Comparison of ENCODE assay signal across 9 cellular contexts in the genomic region with DNA sequence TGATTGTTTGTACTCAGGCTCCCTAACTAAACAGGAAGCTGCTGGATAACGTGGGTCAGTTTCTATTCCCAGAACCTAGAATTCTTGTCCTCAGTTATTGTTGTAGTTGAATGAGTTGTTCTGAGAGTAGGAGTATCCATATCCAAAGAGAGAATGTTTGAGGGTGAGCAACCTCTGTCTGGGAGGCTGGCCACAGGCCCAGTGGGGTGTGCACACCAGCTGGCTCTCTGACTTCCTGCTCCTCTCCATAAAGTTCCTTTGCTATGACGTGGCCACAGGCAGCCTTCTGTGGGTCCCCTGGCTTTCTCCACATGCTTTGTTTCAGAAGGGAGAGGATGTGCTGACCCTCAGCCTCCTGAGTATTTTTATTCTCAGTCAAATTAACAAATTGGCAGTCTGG. TPM values are rescaled to one million over a fixed set of nuclear protein-coding genes. Genes with fewer than 3 reads are reported as not detected.
DNase-seq lines count a peak whose midpoint lies in the region; ATAC-seq and TF ChIP-seq lines count a peak whose summit lies in the region.
"Had no signal": no experiment of that assay in that cellular context is flagged by ENCODE, and none has a peak within 500 bp of the region (broad histone marks: within the 10 kb centered on the region; RNA-seq: fewer than 3 reads in every experiment).

No MANE protein-coding gene starts in this region.

- H3K4me3 ChIP-seq in epithelial cell of proximal tubule (ENCODE audit: low read depth, low read length), result no peak overlapping the region

- H3K27me3 Mint-ChIP-seq in nephron (ENCODE audit: low read depth), result no peaks in the 10 kb centered on the region

- peak; percentile 81 for DNase-seq in DMS 273 (lab: John Stamatoyannopoulos, UW; ENCODE audit: unreplicated experiment)
- peak; percentile 16 for DNase-seq in NCI-H446 treated with DMSO at 0.1 percent for 48 hours (lab: John Stamatoyannopoulos, UW)
- peak; percentile 27 for DNase-seq in epithelial cell of proximal tubule (ENCODE audit: low read depth)
- no peak for DNase-seq in NCI-H748 treated with DMSO at 0.1 percent for 48 hours (lab: John Stamatoyannopoulos, UW)
- DNase-seq in NCI-H2196 (lab: John Stamatoyannopoulos, UW; ENCODE audit: unreplicated experiment), result no peak
- DNase-seq: NCI-H2029 treated with DMSO at 0.1 percent for 48 hours had no signal

- no peaks in the 10 kb centered on the region for H3K36me3 Mint-ChIP-seq in nephron (ENCODE audit: low read depth)

- ATAC-seq in GM19328 (IDR thresholded peaks at IDR 0.05; ENCODE audit: unreplicated experiment) (no peak), HG03159 (IDR thresholded peaks at IDR 0.05; ENCODE audit: unreplicated experiment) (no peak)

- peaks cover 10% of the 10 kb centered on the region for H3K4me1 Mint-ChIP-seq in nephron

- TF ChIP-seq CTCF in epithelial cell of proximal tubule (conservative IDR thresholded peaks at IDR 0.05; ENCODE audit: low read depth, low read length) (no peak), nephron (IDR thresholded peaks at IDR 0.05; ENCODE audit: unreplicated experiment in 3 of 3) (no peak)

- peak overlapping the region; percentile 29 to 77 (median 58) for H3K27ac Mint-ChIP-seq in nephron

- H3K4me3 Mint-ChIP-seq in nephron, result no peak overlapping the region

- no peaks in the 10 kb centered on the region for H3K9me3 Mint-ChIP-seq in nephron

RNA-seq across cellular contexts. Expression of gene MED12L, which starts 47.7 kb away (rescaled TPM):
- total RNA-seq in epithelial cell of proximal tubule, result 0.12 and 0.80 TPM in 2 replicates

Comparison
In these comparisons a context has a peak if more than half of its experiments do, and no peak if none do; other contexts are left out.
1. DNase-seq: peak in DMS 273 (single experiment), NCI-H446 treated with DMSO at 0.1 percent for 48 hours (single experiment) and epithelial cell of proximal tubule (single experiment); none in NCI-H748 treated with DMSO at 0.1 percent for 48 hours (single experiment) and NCI-H2196 (single experiment).